18 cellular contexts compared by ENCODE assay signal in genomic region chr9:114202396-114202795, GRCh38. TPM values are rescaled to one million over a fixed set of nuclear protein-coding genes. Genes with fewer than 3 reads are reported as not detected.
"Had no signal": no experiment of that assay in that cellular context is flagged by ENCODE, and none has a peak within 500 bp of the region (broad histone marks: within the 10 kb centered on the region; RNA-seq: fewer than 3 reads in every experiment).

No MANE protein-coding gene starts in this region.

- H3K9me3 Mint-ChIP-seq: activated naive CD4-positive, alpha-beta T cell treated with anti-CD3 and anti-CD28 coated beads, Interleukin-2, amount 50 U/mL, for 72 hours; activated T-helper 2 cell treated with anti-CD3 and anti-CD28 coated beads, Interferon-gamma antibody, Interleukin-2, Interleukin-4, amounts not matched to agents 10 μg/mL and 5 μg/mL and 100 μg/mL, durations not matched to agents 14 hours and 24 hours and 36 hours; natural killer cell; WTC11 had no signal

- H3K36me3 ChIP-seq: left lung, lower lobe of right lung, spleen had no signal

- ATAC-seq: activated CD8-positive, alpha-beta memory T cell treated with anti-CD3 and anti-CD28 coated beads, Interleukin-2, amount 10 ng/mL, durations not matched to agents 7 days and 5 days; activated CD8-positive, alpha-beta T cell treated with anti-CD3 and anti-CD28 coated beads, Interleukin-2, amount 10 ng/mL, durations not matched to agents 7 days and 5 days; activated naive CD4-positive, alpha-beta T cell treated with anti-CD3 and anti-CD28 coated beads, Interleukin-2, amount 50 U/mL, for 72 hours; left lung; lower lobe of right lung; natural killer cell; right cardiac atrium; WTC11 had no signal

- DNase-seq: activated CD4-positive, alpha-beta T cell treated with anti-CD3 and anti-CD28 coated beads for 1 hour; activated CD4-positive, alpha-beta T cell treated with anti-CD3 and anti-CD28 coated beads, Interleukin-2, amount 50 U/mL, for 1 hour; activated CD8-positive, alpha-beta memory T cell treated with anti-CD3 and anti-CD28 coated beads, Interleukin-2, amount 10 ng/mL, durations not matched to agents 7 days and 5 days; activated CD8-positive, alpha-beta T cell treated with anti-CD3 and anti-CD28 coated beads, Interleukin-2, amount 10 ng/mL, durations not matched to agents 7 days and 5 days; activated T-cell treated with anti-CD3 and anti-CD28 coated beads, Interleukin-2, amount 50 U/mL, for 48 hours; dermis blood vessel endothelial cell; effector CD4-positive, alpha-beta T cell; lower lobe of right lung; mesendoderm; natural killer cell; right cardiac atrium; spleen; stimulated activated naive CD4-positive, alpha-beta T cell had no signal

- H3K4me3 ChIP-seq: left lung, lower lobe of right lung, spleen, tibial nerve had no signal

- H3K4me3 Mint-ChIP-seq: activated CD8-positive, alpha-beta memory T cell treated with anti-CD3 and anti-CD28 coated beads, Interleukin-2, amount 10 ng/mL, durations not matched to agents 7 days and 5 days; activated CD8-positive, alpha-beta T cell treated with anti-CD3 and anti-CD28 coated beads, Interleukin-2, amount 10 ng/mL, durations not matched to agents 7 days and 5 days; natural killer cell; WTC11 had no signal

- H3K27me3 ChIP-seq: left lung, spleen, tibial nerve had no signal

- H3K27ac ChIP-seq: left lung, lower lobe of right lung, spleen had no signal

- H3K27me3 Mint-ChIP-seq: activated CD8-positive, alpha-beta memory T cell treated with anti-CD3 and anti-CD28 coated beads, Interleukin-2, amount 10 ng/mL, durations not matched to agents 7 days and 5 days had no signal

- H3K4me1 Mint-ChIP-seq: activated CD8-positive, alpha-beta memory T cell treated with anti-CD3 and anti-CD28 coated beads, Interleukin-2, amount 10 ng/mL, durations not matched to agents 7 days and 5 days; natural killer cell had no signal

- H3K9me3 ChIP-seq: left lung, lower lobe of right lung, spleen, tibial nerve had no signal

- H3K4me1 ChIP-seq: lower lobe of right lung had no signal

- H3K27ac Mint-ChIP-seq: activated CD8-positive, alpha-beta memory T cell treated with anti-CD3 and anti-CD28 coated beads, Interleukin-2, amount 10 ng/mL, durations not matched to agents 7 days and 5 days; activated CD8-positive, alpha-beta T cell treated with anti-CD3 and anti-CD28 coated beads, Interleukin-2, amount 10 ng/mL, durations not matched to agents 7 days and 5 days; activated naive CD4-positive, alpha-beta T cell treated with anti-CD3 and anti-CD28 coated beads, Interleukin-2, amount 50 U/mL, for 72 hours; activated T-helper 2 cell treated with anti-CD3 and anti-CD28 coated beads, Interferon-gamma antibody, Interleukin-2, Interleukin-4, amounts not matched to agents 10 μg/mL and 5 μg/mL and 100 μg/mL, durations not matched to agents 14 hours and 24 hours and 36 hours; natural killer cell; WTC11 had no signal

- H3K36me3 Mint-ChIP-seq: activated CD8-positive, alpha-beta memory T cell treated with anti-CD3 and anti-CD28 coated beads, Interleukin-2, amount 10 ng/mL, durations not matched to agents 7 days and 5 days; activated naive CD4-positive, alpha-beta T cell treated with anti-CD3 and anti-CD28 coated beads, Interleukin-2, amount 50 U/mL, for 72 hours; natural killer cell had no signal

RNA-seq across cellular contexts. Expression of gene COL27A1, which starts 47.1 kb away (rescaled TPM):
- total RNA-seq: natural killer cell had no signal
